6 cellular contexts compared by ENCODE assay signal in genomic region chr19:1507192-1507660, GRCh38. TPM values are rescaled to one million over a fixed set of nuclear protein-coding genes. Genes with fewer than 3 reads are reported as not detected.
DNase-seq lines count a peak whose midpoint lies in the region; ATAC-seq and TF ChIP-seq lines count a peak whose summit lies in the region.

No MANE protein-coding gene starts in this region.

- CTCF ChIA-PET in HEK293 (lab: Yijun Ruan, JAX), result no interaction called here

- WGBS in endodermal cell (ENCODE audit: insufficient coverage in 1 of 2, insufficient read length in 1 of 2), 2 experiments, result 79 to 93% methylated on average over 8 to 23 of the region's 23 CpGs

- H3K27ac ChIP-seq in HEK293 (ENCODE audit: extremely low read depth, low read depth, low read length), result no peak overlapping the region
- H3K27ac ChIP-seq in endodermal cell (ENCODE audit: low read depth, low read length), result no peak overlapping the region

- peak overlapping the region; percentile 75 for H3K4me3 Mint-ChIP-seq in endodermal cell

- peaks cover 28% of the 10 kb centered on the region for H3K27me3 ChIP-seq in endodermal cell (ENCODE audit: control insufficient read depth, insufficient read depth, low read length, poor library complexity, severe bottlenecking)

- peaks cover 5% of the 10 kb centered on the region for H3K9me3 Mint-ChIP-seq in endodermal cell

- H3K4me1 ChIP-seq in HEK293 (ENCODE audit: control insufficient read depth, insufficient read depth, low read length) (peaks cover 3% of the 10 kb centered on the region; the same call in 1 of the 2 replicates), endodermal cell (ENCODE audit: control insufficient read depth, insufficient read depth, low read length) (peaks cover 7% of the 10 kb centered on the region)

- H3K4me1 Mint-ChIP-seq in endodermal cell, result peaks cover 3% of the 10 kb centered on the region

- peaks cover 62% of the 10 kb centered on the region for H3K27me3 Mint-ChIP-seq in endodermal cell (ENCODE audit: insufficient read depth)

- no peaks in the 10 kb centered on the region for H3K36me3 ChIP-seq in HEK293 (ENCODE audit: control insufficient read depth in 2 of 2, insufficient read depth in 1 of 2, low read length in 2 of 2)
- no peaks in the 10 kb centered on the region for H3K36me3 ChIP-seq in endodermal cell (ENCODE audit: control insufficient read depth, insufficient read depth, low read length)

- intact Hi-C loops in posterior vena cava (cut with DNase I), result no loop called here

- DNase-seq in endodermal cell (no peak), posterior vena cava (ENCODE audit: low spot score) (peak; percentile 80), COLO829 (ENCODE audit: low spot score) (no peak), NCI-H1417 treated with DMSO at 0.1 percent for 48 hours (lab: John Stamatoyannopoulos, UW) (no peak)

- TF ChIP-seq CTCF in HEK293 (tag by site-specific recombination; IDR thresholded peaks at IDR 0.05) (no peak), endodermal cell (conservative IDR thresholded peaks at IDR 0.05) (no peak)

- H3K4me3 ChIP-seq in HEK293 (ENCODE audit: low read depth, low read length) (no peak overlapping the region), endodermal cell (ENCODE audit: low read length) (peak overlapping the region; percentile 83)

- POLR2A ChIA-PET in HEK293 (lab: Yijun Ruan, JAX), result interaction anchor here (1.6 kb wide), 1 partner anchor 16 kb away, joined by 3 read pairs; the partner anchor contains the start of gene REEP6

- peak overlapping the region; percentile 98 for H3K27ac Mint-ChIP-seq in endodermal cell

- H3K9me3 ChIP-seq in HEK293 (ENCODE audit: control insufficient read depth, insufficient read depth, low read depth, low read length), result no peaks in the 10 kb centered on the region
- no peaks in the 10 kb centered on the region for H3K9me3 ChIP-seq in endodermal cell (ENCODE audit: control insufficient read depth, low read length)

- peaks cover 5% of the 10 kb centered on the region for H3K36me3 Mint-ChIP-seq in endodermal cell (ENCODE audit: low read depth)

- no peak for ATAC-seq in GM19467 (IDR thresholded peaks at IDR 0.05; ENCODE audit: unreplicated experiment)

- no peak overlapping the region for H3K9ac ChIP-seq in endodermal cell (ENCODE audit: extremely low read depth, low read length, poor library complexity, severe bottlenecking)

TF ChIP-seq in HEK293, 187 proteins besides CTCF, POLR2A, EP300 and RAD21:
- no peak for TF ChIP-seq KLF7 (tag by site-specific recombination; IDR thresholded peaks at IDR 0.05; ENCODE audit: borderline replicate concordance)
- 0 out of 2 replicates have a peak, but pooled peaks have one; percentile 36 for TF ChIP-seq SCRT1 (tag by site-specific recombination; IDR thresholded peaks at IDR 0.05; ENCODE audit: borderline replicate concordance)
- no peak for TF ChIP-seq ZNF513 (tag by site-specific recombination; IDR thresholded peaks at IDR 0.05)
- no peak for TF ChIP-seq ZNF530 (tag by site-specific recombination; IDR thresholded peaks at IDR 0.05; ENCODE audit: low read depth)
- no peak for TF ChIP-seq ZNF660 (tag by site-specific recombination; IDR thresholded peaks at IDR 0.05)
- no peak for TF ChIP-seq ZNF398 (tag by site-specific recombination; IDR thresholded peaks at IDR 0.05)
- no peak for TF ChIP-seq ZNF341 (tag by site-specific recombination; IDR thresholded peaks at IDR 0.05; ENCODE audit: low read depth)
- TF ChIP-seq ZFP69B (tag by site-specific recombination; IDR thresholded peaks at IDR 0.05), result peak; percentile 56
- no peak for TF ChIP-seq ZNF596 (tag by site-specific recombination; IDR thresholded peaks at IDR 0.05)
- TF ChIP-seq ZNF121 (tag by site-specific recombination; IDR thresholded peaks at IDR 0.05), result no peak
- TF ChIP-seq SCRT2 (tag by site-specific recombination; IDR thresholded peaks at IDR 0.05), result peak; percentile 61
- TF ChIP-seq ZNF692 (tag by site-specific recombination; IDR thresholded peaks at IDR 0.05), result 0 out of 2 replicates have a peak, but pooled peaks have one; percentile 16

RNA-seq across cellular contexts. Expression of gene ADAMTSL5, which starts 5.6 kb away (rescaled TPM):
- total RNA-seq in endodermal cell (1 to 10 TPM; 4.1 to 4.8 TPM), posterior vena cava (1 to 10 TPM; 7.4 to 9.1 TPM)
- 1.2 TPM for polyA plus RNA-seq in endodermal cell (2013, experiment 1 of 2)
- polyA plus RNA-seq in endodermal cell (2013, experiment 2 of 2), result 0.75 TPM

RNA-seq across cellular contexts. Expression of gene REEP6, which starts 16.2 kb away (rescaled TPM):
- 10 to 100 TPM; 24.7 to 49.4 TPM for total RNA-seq in endodermal cell
- 13.9 TPM for polyA plus RNA-seq in endodermal cell (2013, experiment 1 of 2)
- 13.0 TPM for polyA plus RNA-seq in endodermal cell (2013, experiment 2 of 2)
- total RNA-seq in posterior vena cava, result 1 to 10 TPM in 1 of 2 donors, under 1 TPM in 1; 0.33 to 1.2 TPM

RNA-seq across cellular contexts. Expression of gene PLK5, which starts 16.7 kb away (rescaled TPM):
- total RNA-seq in endodermal cell (under 1 TPM in 1 of 2 donors, not detected in 1; 0.48 TPM), posterior vena cava (not detected)
- polyA plus RNA-seq in endodermal cell (2013, experiment 1 of 2), result 0.32 TPM
- polyA plus RNA-seq in endodermal cell (2013, experiment 2 of 2), result not detected

RNA-seq across cellular contexts. Expression of gene PCSK4, which starts 17.1 kb away (rescaled TPM):
- 10 to 100 TPM; 25.2 to 31.6 TPM for total RNA-seq in endodermal cell
- polyA plus RNA-seq in endodermal cell (2013, experiment 1 of 2), result 15.2 TPM
- polyA plus RNA-seq in endodermal cell (2013, experiment 2 of 2), result 12.1 TPM
- total RNA-seq in posterior vena cava, result 1 to 10 TPM in 1 of 2 donors, under 1 TPM in 1; 0.52 to 1.8 TPM

RNA-seq across cellular contexts. Expression of gene C19orf25, which starts 28.2 kb away (rescaled TPM):
- total RNA-seq in endodermal cell (10 to 100 TPM; 40.0 to 51.1 TPM), posterior vena cava (10 to 100 TPM; 16.2 to 17.3 TPM)
- polyA plus RNA-seq in endodermal cell (2013, experiment 1 of 2), result 29.8 TPM
- polyA plus RNA-seq in endodermal cell (2013, experiment 2 of 2), result 25.4 TPM

Comparison
In these comparisons a context has a peak if more than half of its experiments do, and no peak if none do; other contexts are left out.
1. RNA of gene REEP6, which starts 16.2 kb away (total RNA-seq): 24.7 to 49.4 TPM in endodermal cell; 0.33 to 1.2 TPM in posterior vena cava; every median in the first group is over 10 times any median in the second.